Comparison of ENCODE assay signal across 13 cellular contexts in genomic region chr6:167278143-167278938, GRCh38. TPM values are rescaled to one million over a fixed set of nuclear protein-coding genes. Genes with fewer than 3 reads are reported as not detected.
A peak's percentile ranks its signal among the peaks of the same experiment; 100 is the strongest.
DNase-seq lines count a peak whose midpoint lies in the region; ATAC-seq and TF ChIP-seq lines count a peak whose summit lies in the region.
"Not testable (repeated sequence)": the region's sequence is repeated elsewhere in the genome, so short reads cannot be mapped to it uniquely, and the experiment has no call there.
"Had no signal": no experiment of that assay in that cellular context is flagged by ENCODE, and none has a peak within 500 bp of the region (broad histone marks: within the 10 kb centered on the region; RNA-seq: fewer than 3 reads in every experiment).

No MANE protein-coding gene starts in this region.

- not testable (repeated sequence) for H3K27me3 ChIP-seq in HUES6 (ENCODE audit: control insufficient read depth, insufficient read depth, low read length); endodermal cell (ENCODE audit: control insufficient read depth, insufficient read depth, low read length, poor library complexity, severe bottlenecking)
- H3K27me3 ChIP-seq in stomach: peaks cover 0 to 18% (median 0%) of the 10 kb centered on the region in 3 donors

- TF ChIP-seq CTCF in WTC11 (IDR thresholded peaks at IDR 0.05); endodermal cell (conservative IDR thresholded peaks at IDR 0.05); mucosa of descending colon (IDR thresholded peaks at IDR 0.05); stomach (IDR thresholded peaks at IDR 0.05): not testable (repeated sequence)

- DNase-seq in G401 (ENCODE audit: low spot score): peak; percentile 16
- DNase-seq in WTC11 (ENCODE audit: low spot score); left colon; mucosa of descending colon: not testable (repeated sequence)
- peak; percentile 60 for DNase-seq in endodermal cell
- DNase-seq in stomach: peak; percentile 15

- H3K27ac Mint-ChIP-seq in WTC11: peak overlapping the region; percentile 42
- not testable (repeated sequence) for H3K27ac Mint-ChIP-seq in endodermal cell

- TF ChIP-seq POLR2A in stomach (IDR thresholded peaks at IDR 0.05): not testable (repeated sequence)

- not testable (repeated sequence) for H3K4me3 Mint-ChIP-seq in WTC11, endodermal cell

- H3K4me1 ChIP-seq in HUES6 (ENCODE audit: control insufficient read depth, insufficient read depth, low read length) (peaks cover 49% of the 10 kb centered on the region), endodermal cell (ENCODE audit: control insufficient read depth, insufficient read depth, low read length) (peaks cover 15% of the 10 kb centered on the region)
- not testable (repeated sequence) for H3K4me1 ChIP-seq in mucosa of descending colon (ENCODE audit: low read depth); stomach

- H3K27me3 Mint-ChIP-seq in WTC11 (ENCODE audit: low read depth) (peaks cover 15% of the 10 kb centered on the region), endodermal cell (ENCODE audit: insufficient read depth) (peaks cover 14% of the 10 kb centered on the region)

- H3K9ac ChIP-seq in HUES6 (ENCODE audit: low read length); endodermal cell (ENCODE audit: extremely low read depth, low read length, poor library complexity, severe bottlenecking): not testable (repeated sequence)

- ATAC-seq in WTC11 (peak; percentile 65), left colon (peak; percentile 36), mucosa of descending colon (peak; percentile 31)

- H3K9me3 ChIP-seq in HUES6 (ENCODE audit: control insufficient read depth, insufficient read depth, low read depth, low read length); endodermal cell (ENCODE audit: control insufficient read depth, low read length); mucosa of descending colon; stomach: not testable (repeated sequence)

- not testable (repeated sequence) for H3K9me3 Mint-ChIP-seq in WTC11, endodermal cell

- in situ Hi-C loops in G401 (cut with HindIII; ENCODE audit: low sequenced_read_pairs): not testable (repeated sequence)

- not testable (repeated sequence) for TF ChIP-seq EP300 in stomach (IDR thresholded peaks at IDR 0.05)

- POLR2A ChIA-PET in WTC11 (lab: Charles Lee): not testable (repeated sequence)

- H3K36me3 ChIP-seq in HUES6 (ENCODE audit: control insufficient read depth, insufficient read depth, low read length); endodermal cell (ENCODE audit: control insufficient read depth, insufficient read depth, low read length); mucosa of descending colon (ENCODE audit: low read depth); stomach: not testable (repeated sequence)

- not testable (repeated sequence) for H3K36me3 Mint-ChIP-seq in WTC11; endodermal cell (ENCODE audit: low read depth)

- WGBS in endodermal cell (ENCODE audit: insufficient coverage in 1 of 2, insufficient read length in 1 of 2), 2 experiments: 80 to 87% methylated on average over 8 to 11 of the region's 16 CpGs
- WGBS in stomach, 5 donors: 76 to 87% (median 83%) methylated on average over 12 to 14 of the region's 16 CpGs

- intact Hi-C loops in left colon (cut with DNase I, micrococcal nuclease); mucosa of descending colon (cut with DNase I, micrococcal nuclease); stomach (cut with DNase I; ENCODE audit: low total_unique reads): not testable (repeated sequence)

- H3K4me3 ChIP-seq in HUES6 (ENCODE audit: low read depth, low read length); endodermal cell (ENCODE audit: low read length); mucosa of descending colon; stomach: not testable (repeated sequence)

- peaks cover 60% of the 10 kb centered on the region for H3K4me1 Mint-ChIP-seq in WTC11
- H3K4me1 Mint-ChIP-seq in endodermal cell: peaks cover 67% of the 10 kb centered on the region

- peak overlapping the region; percentile 48; the same call in 1 of the 2 replicates for H3K27ac ChIP-seq in HUES6 (ENCODE audit: low read depth, low read length)
- not testable (repeated sequence) for H3K27ac ChIP-seq in endodermal cell (ENCODE audit: low read depth, low read length); stomach

- CTCF ChIA-PET in WTC11 (lab: Charles Lee): not testable (repeated sequence)

TF ChIP-seq in WTC11, 78 proteins besides CTCF, POLR2A, EP300 and RAD21:
- TF ChIP-seq MAX (CRISPR knock-in tag; IDR thresholded peaks at IDR 0.05): 0 out of 2 replicates have a peak, but pooled peaks have one; percentile 23

RNA-seq across cellular contexts. Expression of gene UNC93A, which starts 12.8 kb away (rescaled TPM):
- not detected in 2 replicates for total RNA-seq in G401 (2014; rRNA removed; shearing (Covaris generic))
- 0.70 to 3.1 TPM (median 1.8 TPM) in 3 replicates for total RNA-seq in WTC11 (2021)
- total RNA-seq in endodermal cell: 1 to 10 TPM; 2.0 to 4.0 TPM
- polyA plus RNA-seq in endodermal cell (2013, experiment 1 of 2): 3.1 TPM
- 0.83 TPM for polyA plus RNA-seq in endodermal cell (2013, experiment 2 of 2)
- total RNA-seq in left colon: under 1 TPM in 1 of 2 donors, not detected in 1; 0.39 TPM
- 1 to 10 TPM in 1 of 3 donors, not detected in 2; 2.1 TPM for total RNA-seq in mucosa of descending colon
- total RNA-seq in stomach: under 1 TPM in 1 of 5 donors, not detected in 4; 0.73 TPM
- under 1 TPM in 1 of 3 donors, not detected in 2; 0.13 TPM for polyA plus RNA-seq in stomach
- total RNA-seq: CD4-positive, alpha-beta memory T cell; GM12878; LHCN-M2; MCF 10A had no signal
- polyA plus RNA-seq: AG04450; CD4-positive, alpha-beta memory T cell had no signal

RNA-seq across cellular contexts. Expression of gene TTLL2, which starts 46.5 kb away (rescaled TPM):
- total RNA-seq in G401 (2014; rRNA removed; shearing (Covaris generic)): not detected in 2 replicates
- total RNA-seq in WTC11 (2021) (not detected in 3 replicates), endodermal cell (not detected), left colon (not detected), mucosa of descending colon (not detected), stomach (not detected)
- not detected for polyA plus RNA-seq in endodermal cell (2013, experiment 1 of 2)
- not detected for polyA plus RNA-seq in endodermal cell (2013, experiment 2 of 2)
- polyA plus RNA-seq in stomach: not detected
- total RNA-seq: CD4-positive, alpha-beta memory T cell; GM12878; LHCN-M2; MCF 10A; Peyer's patch had no signal
- polyA plus RNA-seq: AG04450, GM12878 had no signal
